ENCODE assay signal across 24 cellular contexts in the genomic region with DNA sequence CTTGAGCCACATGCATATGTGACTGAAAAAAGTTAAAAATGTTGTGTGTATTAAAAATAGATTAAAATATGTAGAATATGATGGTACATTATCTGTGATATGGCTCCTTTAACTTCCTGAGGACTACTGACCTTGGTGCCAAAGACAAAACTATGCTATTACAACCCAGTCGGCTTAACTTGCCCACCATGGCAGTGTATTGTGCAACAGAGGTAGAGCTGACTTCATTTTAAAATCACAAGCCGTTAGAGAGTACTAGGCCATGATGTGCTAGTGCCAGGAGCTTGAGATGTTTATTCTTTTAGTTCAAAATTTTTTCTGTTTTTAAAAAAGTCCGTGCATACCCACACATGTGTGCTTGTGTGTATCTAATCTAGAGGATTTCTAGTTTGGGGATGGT.
"Had no signal": no experiment of that assay in that cellular context is flagged by ENCODE, and none has a peak within 500 bp of the region (broad histone marks: within the 10 kb centered on the region; RNA-seq: fewer than 3 reads in every experiment).

No MANE protein-coding gene starts in this region.

- H3K27ac ChIP-seq: breast epithelium, Peyer's patch, RWPE1, SJCRH30, VCaP had no signal

- H3K36me3 ChIP-seq: breast epithelium had no signal

- H3K4me1 ChIP-seq: breast epithelium, Peyer's patch, SJCRH30 had no signal

- H3K9ac ChIP-seq: SK-N-SH had no signal

- H3K4me3 ChIP-seq: breast epithelium, Peyer's patch, SJCRH30 had no signal

- H3K27me3 ChIP-seq: breast epithelium, Peyer's patch, SJCRH30 had no signal

- ATAC-seq: activated T-helper 17 cell treated with anti-CD3 and anti-CD28 coated beads, Interleukin-2, amount 50 U/mL, for 72 hours had no signal

- H3K4me2 ChIP-seq: SK-N-SH had no signal

- H3K9me3 ChIP-seq: breast epithelium, Peyer's patch, SJCRH30, SK-N-SH had no signal

- DNase-seq: activated CD4-positive, alpha-beta memory T cell treated with anti-CD3 and anti-CD28 coated beads for 36 hours; activated CD4-positive, alpha-beta T cell treated with anti-CD3 and anti-CD28 coated beads, Interleukin-2, amount 10 ng/mL, durations not matched to agents 7 days and 5 days; activated CD4-positive, CD25-positive, alpha-beta regulatory T cell; activated CD8-positive, alpha-beta memory T cell treated with anti-CD3 and anti-CD28 coated beads for 24 hours; activated gamma-delta T cell; activated naive CD4-positive, alpha-beta T cell treated with anti-CD3 and anti-CD28 coated beads for 36 hours; activated T-cell treated with anti-CD3 and anti-CD28 coated beads, Interleukin-2, amount 50 U/mL, for 48 hours; central memory CD4-positive, alpha-beta T cell; Kasumi-1; NCI-H1105 treated with DMSO at 0.1 percent for 48 hours; NCI-H146; NCI-H187 treated with DMSO at 0.1 percent for 48 hours; NCI-H2081 treated with DMSO at 0.1 percent for 48 hours; NCI-H446; NCI-H524; Peyer's patch; Right ventricle myocardium superior; SJCRH30; SK-N-SH; T-helper 1 cell had no signal
